ENCODE assay signal across 1 cellular context in genomic region chr16:66473654-66474519, GRCh38.
TF ChIP-seq lines count a peak whose summit lies in the region.

No MANE protein-coding gene starts in this region.

TF ChIP-seq in HepG2, 621 proteins besides CTCF, POLR2A, EP300 and RAD21 (continued from another document):
- TF ChIP-seq ZNF580 (CRISPR knock-in tag; IDR thresholded peaks at IDR 0.05; ENCODE audit: borderline replicate concordance, low read depth): no peak
- TF ChIP-seq ERF (CRISPR knock-in tag; IDR thresholded peaks at IDR 0.05): no peak
- no peak for TF ChIP-seq ZFP36 (IDR thresholded peaks at IDR 0.05; ENCODE audit: borderline replicate concordance, low read depth, low read length, partially characterized antibody)
- no peak for TF ChIP-seq MIER3 (CRISPR knock-in tag; IDR thresholded peaks at IDR 0.05; ENCODE audit: borderline replicate concordance)
TF ChIP-seq in HepG2: peak in this region for 0.
